ENCODE assay signal across 1 cellular context in the genomic region with DNA sequence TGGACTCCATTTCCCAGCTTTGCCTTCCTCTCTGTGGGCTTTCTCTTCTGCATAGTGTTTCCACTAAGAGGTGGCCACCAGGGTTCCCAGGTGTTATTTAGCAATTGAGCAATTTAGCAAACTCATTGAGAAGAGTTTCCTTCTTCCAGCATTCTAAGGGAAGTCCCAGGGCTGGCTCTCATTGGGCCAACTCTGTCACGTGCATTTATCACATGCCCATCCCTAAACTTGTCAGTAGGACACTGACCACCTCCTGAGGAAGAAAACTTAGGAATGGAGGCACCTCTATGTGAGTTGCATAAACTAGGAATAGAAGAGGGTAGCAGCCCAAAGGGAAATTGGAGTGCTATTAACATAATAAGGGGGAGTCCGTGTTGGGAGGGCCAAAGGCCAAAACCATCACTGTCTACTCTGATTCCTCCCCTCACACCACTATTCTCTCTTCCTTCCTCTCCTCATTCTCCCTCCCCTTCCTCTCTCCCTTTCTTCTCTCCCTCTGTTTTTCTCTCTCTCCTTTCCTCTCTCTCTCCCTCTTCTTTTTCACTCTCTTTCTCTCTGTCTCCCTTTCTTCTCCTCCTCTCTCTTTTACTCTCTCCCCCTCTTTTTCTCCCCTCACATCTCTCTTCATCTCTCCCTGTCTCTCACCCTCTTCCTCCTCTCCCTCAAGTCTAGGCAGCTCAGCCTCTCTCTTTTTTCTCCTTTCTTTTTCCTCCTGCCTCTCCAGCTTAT.
TF ChIP-seq lines count a peak whose summit lies in the region.

No MANE protein-coding gene starts in this region.

TF ChIP-seq in K562, 482 proteins besides CTCF, POLR2A, EP300 and RAD21 (continued from another document):
- TF ChIP-seq, protein P1, sequence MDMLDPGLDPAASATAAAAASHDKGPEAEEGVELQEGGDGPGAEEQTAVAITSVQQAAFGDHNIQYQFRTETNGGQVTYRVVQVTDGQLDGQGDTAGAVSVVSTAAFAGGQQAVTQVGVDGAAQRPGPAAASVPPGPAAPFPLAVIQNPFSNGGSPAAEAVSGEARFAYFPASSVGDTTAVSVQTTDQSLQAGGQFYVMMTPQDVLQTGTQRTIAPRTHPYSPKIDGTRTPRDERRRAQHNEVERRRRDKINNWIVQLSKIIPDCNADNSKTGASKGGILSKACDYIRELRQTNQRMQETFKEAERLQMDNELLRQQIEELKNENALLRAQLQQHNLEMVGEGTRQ (CRISPR knock-in tag; IDR thresholded peaks at IDR 0.05), result peak; percentile 21; the same call in 1 of the 2 replicates
TF ChIP-seq in K562: peak in this region for 2.
